Comparison of ENCODE assay signal across 8 cellular contexts in the genomic region with DNA sequence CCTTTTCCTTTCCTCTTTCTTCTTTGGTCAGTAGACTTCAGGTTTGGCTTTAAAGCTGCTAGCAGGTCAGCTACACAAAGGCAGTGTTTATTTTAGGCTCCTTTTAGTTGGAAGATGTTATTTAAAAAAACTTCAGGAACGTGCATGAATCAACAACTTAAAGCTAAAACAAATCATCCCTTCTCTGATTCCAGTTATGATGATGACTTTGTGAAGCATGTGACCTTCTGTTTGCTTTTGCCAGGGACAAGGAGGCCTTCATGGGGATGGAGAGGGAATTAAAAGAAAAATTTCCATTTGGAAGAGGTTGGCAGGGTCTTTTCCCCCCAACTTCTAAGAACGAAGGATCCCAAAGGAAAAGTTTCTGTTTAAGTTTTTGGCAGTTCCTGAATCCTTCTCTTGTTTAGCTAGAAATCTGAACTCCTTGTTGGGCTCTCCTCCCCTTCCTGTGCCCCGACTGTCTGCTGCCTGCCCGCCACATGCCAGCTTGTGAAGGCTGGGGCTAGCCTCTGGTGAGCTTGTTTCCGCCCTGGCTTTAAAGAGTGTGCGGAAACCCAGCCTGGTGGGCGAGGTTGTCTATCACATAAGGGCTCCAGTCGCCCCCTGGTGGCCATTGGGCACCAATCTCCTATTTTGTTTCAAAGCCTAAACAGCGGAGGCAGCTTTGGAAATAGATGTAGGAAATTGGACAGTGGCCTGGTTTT. TPM values are rescaled to one million over a fixed set of nuclear protein-coding genes. Genes with fewer than 3 reads are reported as not detected.
DNase-seq lines count a peak whose midpoint lies in the region; ATAC-seq, FAIRE-seq and TF ChIP-seq lines count a peak whose summit lies in the region.

No MANE protein-coding gene starts in this region.

- H3K79me2 ChIP-seq in GM12878 (ENCODE audit: control insufficient read depth, insufficient read depth, low read length): no peaks in the 10 kb centered on the region

- intact Hi-C loops in GM12878 (cut with micrococcal nuclease; ENCODE audit: unreplicated experiment): loop anchor here (1.0 to 5.0 kb wide), 5 partner anchors 57 to 213 kb away; a partner anchor contains a TSS

- FAIRE-seq in GM12878 (lab: Jason Lieb, UNC): no peak

- H3K36me3 ChIP-seq in GM12878 (ENCODE audit: control insufficient read depth in 2 of 2, insufficient read depth in 2 of 2, low read length in 1 of 2) (peaks cover 0 to 12% of the 10 kb centered on the region in 2 experiments; a peak in 3 of 4 replicates), neuronal stem cell (replicated peaks in 1 of 2; ENCODE audit: control insufficient read depth in 2 of 2, insufficient read depth in 2 of 2, low read length in 2 of 2) (peaks cover 51 to 89% of the 10 kb centered on the region in 2 donors)

- no peak overlapping the region for H3K14ac ChIP-seq in neuronal stem cell (ENCODE audit: low read length)

- H4K20me1 ChIP-seq in GM12878 (ENCODE audit: control insufficient read depth, insufficient read depth): no peaks in the 10 kb centered on the region

- H2BK15ac ChIP-seq in neuronal stem cell (ENCODE audit: low read length): no peak overlapping the region

- BruUV-seq in GM12878 (replicated peaks; lab: Mats Ljungman, UMichigan): no TSS peak

- no peak overlapping the region for H4K91ac ChIP-seq in neuronal stem cell (ENCODE audit: low read depth, low read length, poor library complexity)

- H3K18ac ChIP-seq in neuronal stem cell (ENCODE audit: low read length): no peak overlapping the region

- peaks cover 4% of the 10 kb centered on the region for H3K79me1 ChIP-seq in neuronal stem cell (ENCODE audit: low read depth, low read length)

- H4K8ac ChIP-seq in neuronal stem cell (ENCODE audit: low read depth, low read length): no peak overlapping the region

- no peak overlapping the region for H2AFZ ChIP-seq in GM12878 (ENCODE audit: control insufficient read depth, low read depth, low read length)
- no peak overlapping the region for H2AFZ ChIP-seq in neuronal stem cell (ENCODE audit: low read length)

- ATAC-seq in GM19452 (IDR thresholded peaks at IDR 0.05; ENCODE audit: unreplicated experiment) (peak; percentile 71), GM12878 (peak; percentile 99)

- H3K27me3 ChIP-seq in GM12878 (replicated peaks in 1 of 2; ENCODE audit: control insufficient read depth in 2 of 2, insufficient read depth in 2 of 2, low read length in 1 of 2) (no peaks in the 10 kb centered on the region), neuronal stem cell (ENCODE audit: control insufficient read depth in 3 of 3, insufficient read depth in 3 of 3, low read depth in 1 of 3, low read length in 3 of 3) (no peaks in the 10 kb centered on the region)

- no peaks in the 10 kb centered on the region for H3K4me1 ChIP-seq in GM12878 (ENCODE audit: control insufficient read depth, insufficient read depth, low read length)
- peaks cover 0 to 4% of the 10 kb centered on the region in 2 donors for H3K4me1 ChIP-seq in neuronal stem cell (ENCODE audit: control insufficient read depth in 2 of 2, insufficient read depth in 1 of 2, low read depth in 1 of 2, low read length in 2 of 2)

- TF ChIP-seq EP300 in GM12878 (IDR thresholded peaks at IDR 0.05; ENCODE audit: borderline replicate concordance in 1 of 2, control insufficient read depth in 1 of 2, low read depth in 2 of 2, low read length in 2 of 2): no peak

- no peak overlapping the region for H3K4ac ChIP-seq in neuronal stem cell (ENCODE audit: low read length)

- H3K4me2 ChIP-seq in GM12878 (ENCODE audit: control insufficient read depth, insufficient read depth): no peak overlapping the region
- H3K4me2 ChIP-seq in neuronal stem cell (ENCODE audit: insufficient read depth, low read length, poor library complexity, severe bottlenecking): no peak overlapping the region

- no peak overlapping the region for H3K27ac ChIP-seq in GM12878 (ENCODE audit: control insufficient read depth, insufficient read depth)
- H3K27ac ChIP-seq in neuronal stem cell (replicated peaks; ENCODE audit: low read length): no peak overlapping the region

- no peak overlapping the region for H2BK5ac ChIP-seq in neuronal stem cell (ENCODE audit: low read length)

- WGBS in GM12878 (ENCODE audit: insufficient coverage, insufficient replicate concordance, low lambda C conversion rate, missing lambda C conversion rate): 17% methylated on average over 9 of the region's 9 CpGs
- WGBS in neuronal stem cell (ENCODE audit: extremely low coverage in 2 of 2, insufficient read length in 2 of 2, insufficient replicate concordance in 1 of 2), 2 donors: no CpG with 5 or more reads among the region's 9 CpGs

- H2AK5ac ChIP-seq in neuronal stem cell (ENCODE audit: low read depth, low read length): no peak overlapping the region

- RAD21 ChIA-PET in GM12878 (lab: Charles Lee; ENCODE audit: unreplicated experiment): interaction anchor here (0.7 to 5.0 kb wide), 23 partner anchors 9 to 212 kb away, joined by 3 to 43 read pairs (median 5); a partner anchor contains a TSS

- no peak overlapping the region for H2BK120ac ChIP-seq in neuronal stem cell (ENCODE audit: low read depth, low read length)

- TF ChIP-seq POLR2A in GM12878 (IDR thresholded peaks at IDR 0.05; ENCODE audit: low read depth, low read length): no peak

- H3K23ac ChIP-seq in neuronal stem cell (ENCODE audit: low read depth, low read length, poor library complexity): no peak overlapping the region

- TF ChIP-seq CTCF in AG10803 (conservative IDR thresholded peaks at IDR 0.05; ENCODE audit: low read length): peak; percentile 86
- TF ChIP-seq CTCF in GM12878 (IDR thresholded peaks at IDR 0.05 in 2 of 3, conservative IDR thresholded peaks at IDR 0.05 in 1 of 3; ENCODE audit: control insufficient read depth in 2 of 3, extremely low read depth in 1 of 3, insufficient read depth in 1 of 3, low read depth in 3 of 3, low read length in 3 of 3): peak; percentile 75 to 88 (median 84)

- CTCF ChIA-PET in GM12878 (lab: Yijun Ruan, JAX): interaction anchor here (0.5 to 5.8 kb wide), 75 partner anchors 8 to 1429 kb away, joined by 3 to 104 read pairs (median 4); a partner anchor contains a TSS

- peak; percentile 77 for TF ChIP-seq RAD21 in GM12878 (IDR thresholded peaks at IDR 0.05; ENCODE audit: insufficient read depth, low read depth, low read length)

- in situ Hi-C loops in GM12878 (cut with MboI): loop anchor here (10.0 kb wide), 1 partner anchor 150 kb away; no protein-coding TSS in a partner anchor

- POLR2A ChIA-PET in GM12878 (lab: Charles Lee): interaction anchor here (0.6 to 1.6 kb wide), 5 partner anchors 10 to 155 kb away, joined by 3 to 5 read pairs (median 3); a partner anchor contains a TSS

- SMC1A ChIA-PET in GM12878 (lab: Charles Lee; ENCODE audit: uncharacterized antibody, unreplicated experiment): interaction anchor here (0.7 to 3.0 kb wide), 28 partner anchors 9 to 214 kb away, joined by 3 to 39 read pairs (median 4); a partner anchor contains a TSS

- no peak overlapping the region for H3K9ac ChIP-seq in GM12878 (ENCODE audit: control insufficient read depth, insufficient read depth, low read length)
- H3K9ac ChIP-seq in neuronal stem cell (ENCODE audit: low read depth, low read length, poor library complexity): no peak overlapping the region

- H3K4me3 ChIP-seq in AG10803 (ENCODE audit: low read length) (no peak overlapping the region), GM12878 (no peak overlapping the region), neuronal stem cell (ENCODE audit: low read length in 2 of 2) (no peak overlapping the region)

- H3K9me3 ChIP-seq in GM12878 (replicated peaks; ENCODE audit: control insufficient read depth, insufficient read depth, low read length): no peaks in the 10 kb centered on the region
- H3K9me3 ChIP-seq in neuronal stem cell (replicated peaks in 1 of 2; ENCODE audit: control insufficient read depth in 2 of 2, insufficient read depth in 1 of 2, low read depth in 1 of 2, low read length in 2 of 2): no peaks in the 10 kb centered on the region

- DNase-seq in AG10803 (ENCODE audit: low read depth) (peak; percentile 84), NCI-H2029 treated with DMSO at 0.1 percent for 48 hours (lab: John Stamatoyannopoulos, UW) (peak; percentile 79), UCSD-AML1 (lab: John Stamatoyannopoulos, UW; ENCODE audit: unreplicated experiment) (peak; percentile 85), GM12878 (ENCODE audit: low read depth, low spot score) (no peak), hypothalamus (lab: John Stamatoyannopoulos, UW) (peak in 46 of 51 donors; percentile 6 to 80 (median 48)), neuronal stem cell (ENCODE audit: low spot score) (no peak)
- peak; percentile 73 to 93 for DNase-seq in stimulated activated CD4-positive, alpha-beta T cell treated with anti-CD3 and anti-CD28 coated beads, Interleukin-12 subunit alpha, Interleukin-12 subunit beta, amount 100 ng/mL, for 24 hours (ENCODE audit: low read depth in 2 of 2)

- no peak overlapping the region for H2BK12ac ChIP-seq in neuronal stem cell (ENCODE audit: low read length)

RNA-seq across cellular contexts. Expression of a gene that starts 9.5 kb away (rescaled TPM):
- total RNA-seq in GM12878 (2013; cell fraction: nucleolus; rRNA removed): 32.5 and 33.7 TPM in 2 replicates
- 51.1 and 61.8 TPM in 2 replicates for total RNA-seq in GM12878 (2014; rRNA removed)
- total RNA-seq in GM12878 (2014; rRNA removed; fragmentation: Illumina TruSeq; extraction: Trizol): 20.1 and 21.2 TPM in 2 replicates
- total RNA-seq in GM12878 (2021): 37.1 and 39.7 TPM in 2 replicates
- polyA plus RNA-seq in GM12878 (2011; ENCODE audit: low read depth): 5.0 TPM
- 4.5 and 6.1 TPM in 2 replicates for polyA plus RNA-seq in GM12878 (2011; rRNA removed)
- polyA plus RNA-seq in GM12878 (2011; cell fraction: cytosol; rRNA removed): 11.0 TPM in 2 replicates
- 20.0 and 24.3 TPM in 2 replicates for polyA plus RNA-seq in GM12878 (2011; cell fraction: nucleus; rRNA removed)
- polyA plus RNA-seq in GM12878 (2012): 6.5 and 8.2 TPM in 2 replicates
- 15.2 and 20.2 TPM in 2 replicates for polyA plus RNA-seq in GM12878 (2014; fragmentation: Illumina TruSeq; extraction: Trizol)
- polyA plus RNA-seq in GM12878 (2014; fragmentation: Nextera tagmentation; extraction: Ambion mirVana): under 1 TPM; 0.44 to 0.82 TPM
- polyA plus RNA-seq in GM12878 (2014; rRNA removed): 38.8 and 51.7 TPM in 2 replicates
- 1 to 10 TPM; 7.8 to 9.7 TPM for polyA plus RNA-seq in GM12878 (2016; fragmentation: Nextera tagmentation; extraction: Ambion mirVana)
- polyA minus RNA-seq in GM12878 (2011; rRNA and poly(A)+ RNA removed): 10.5 and 11.7 TPM in 2 replicates
- polyA minus RNA-seq in GM12878 (2011; cell fraction: cytosol; rRNA and poly(A)+ RNA removed): 3.6 and 4.0 TPM in 2 replicates
- polyA minus RNA-seq in GM12878 (2011; cell fraction: nucleus; rRNA and poly(A)+ RNA removed): 7.0 and 10.1 TPM in 2 replicates
- 23.7 TPM for polyA plus RNA-seq in neuronal stem cell (2013, experiment 1 of 2)
- 22.1 TPM for polyA plus RNA-seq in neuronal stem cell (2013, experiment 2 of 2)

RNA-seq across cellular contexts. Expression of a gene that starts 13.9 kb away (rescaled TPM):
- total RNA-seq in GM12878 (2013; cell fraction: nucleolus; rRNA removed): not detected in 2 replicates
- total RNA-seq in GM12878 (2014; rRNA removed) (not detected in 2 replicates), GM12878 (2014; rRNA removed; fragmentation: Illumina TruSeq; extraction: Trizol) (not detected in 2 replicates), GM12878 (2021) (not detected in 2 replicates)
- not detected for polyA plus RNA-seq in GM12878 (2011; ENCODE audit: low read depth)
- polyA plus RNA-seq in GM12878 (2011; rRNA removed) (not detected in 2 replicates), GM12878 (2014; fragmentation: Illumina TruSeq; extraction: Trizol) (not detected in 2 replicates), GM12878 (2014; fragmentation: Nextera tagmentation; extraction: Ambion mirVana) (not detected), GM12878 (2014; rRNA removed) (not detected in 2 replicates), GM12878 (2016; fragmentation: Nextera tagmentation; extraction: Ambion mirVana) (not detected)
- not detected in 2 replicates for polyA plus RNA-seq in GM12878 (2011; cell fraction: cytosol; rRNA removed)
- polyA plus RNA-seq in GM12878 (2011; cell fraction: nucleus; rRNA removed): not detected in 2 replicates
- polyA plus RNA-seq in GM12878 (2012): not detected in 2 replicates
- not detected in 2 replicates for polyA minus RNA-seq in GM12878 (2011; rRNA and poly(A)+ RNA removed)
- not detected in 2 replicates for polyA minus RNA-seq in GM12878 (2011; cell fraction: cytosol; rRNA and poly(A)+ RNA removed)
- not detected in 2 replicates for polyA minus RNA-seq in GM12878 (2011; cell fraction: nucleus; rRNA and poly(A)+ RNA removed)
- polyA plus RNA-seq in neuronal stem cell (2013, experiment 1 of 2): not detected
- polyA plus RNA-seq in neuronal stem cell (2013, experiment 2 of 2): not detected

Comparison
In these comparisons a context has a peak if more than half of its experiments do, and no peak if none do; other contexts are left out.
1. DNase-seq: peak in AG10803 (single experiment), NCI-H2029 treated with DMSO at 0.1 percent for 48 hours (single experiment), UCSD-AML1 (single experiment), hypothalamus (46 of 51) and stimulated activated CD4-positive, alpha-beta T cell treated with anti-CD3 and anti-CD28 coated beads, Interleukin-12 subunit alpha, Interleukin-12 subunit beta, amount 100 ng/mL, for 24 hours (2 of 2); none in GM12878 (single experiment) and neuronal stem cell (single experiment).